ENCODE assay signal across 9 cellular contexts in genomic region chr2:161063946-161064306, GRCh38.
A peak's percentile ranks its signal among the peaks of the same experiment; 100 is the strongest.
DNase-seq lines count a peak whose midpoint lies in the region; ATAC-seq and TF ChIP-seq lines count a peak whose summit lies in the region.
"Had no signal": no experiment of that assay in that cellular context is flagged by ENCODE, and none has a peak within 500 bp of the region (broad histone marks: within the 10 kb centered on the region; RNA-seq: fewer than 3 reads in every experiment).

No MANE protein-coding gene starts in this region.

- intact Hi-C loops in CD14-positive monocyte (cut with micrococcal nuclease) (no loop called here), head of caudate nucleus (cut with DNase I) (no loop called here)
- intact Hi-C loops in activated T-helper 2 cell treated with anti-CD3 and anti-CD28 coated beads, Interferon-gamma antibody, Interleukin-2, Interleukin-4, amounts not matched to agents 10 μg/mL and 5 μg/mL and 100 μg/mL, durations not matched to agents 14 hours and 24 hours and 36 hours (cut with micrococcal nuclease) = loop anchor here (1.0 kb wide), 1 partner anchor 70 kb away; no protein-coding TSS in a partner anchor

- H3K27me3 Mint-ChIP-seq in CD14-positive monocyte (ENCODE audit: low read depth in 3 of 3) = no peaks in the 10 kb centered on the region
- H3K27me3 Mint-ChIP-seq in chondrocyte (ENCODE audit: low read depth) = no peaks in the 10 kb centered on the region
- H3K27me3 Mint-ChIP-seq in activated T-helper 2 cell treated with anti-CD3 and anti-CD28 coated beads, Interferon-gamma antibody, Interleukin-2, Interleukin-4, amounts not matched to agents 10 μg/mL and 5 μg/mL and 100 μg/mL, durations not matched to agents 14 hours and 24 hours and 36 hours (ENCODE audit: low read depth) = peaks cover 7% of the 10 kb centered on the region

- H3K4me1 Mint-ChIP-seq in CD14-positive monocyte (peaks cover 5% of the 10 kb centered on the region), chondrocyte (ENCODE audit: low read depth) (peaks cover 5% of the 10 kb centered on the region)
- peaks cover 12% of the 10 kb centered on the region for H3K4me1 Mint-ChIP-seq in activated T-helper 2 cell treated with anti-CD3 and anti-CD28 coated beads, Interferon-gamma antibody, Interleukin-2, Interleukin-4, amounts not matched to agents 10 μg/mL and 5 μg/mL and 100 μg/mL, durations not matched to agents 14 hours and 24 hours and 36 hours (ENCODE audit: low read depth)

- no peaks in the 10 kb centered on the region for H3K36me3 Mint-ChIP-seq in CD14-positive monocyte
- H3K36me3 Mint-ChIP-seq in chondrocyte (ENCODE audit: low read depth) = no peaks in the 10 kb centered on the region
- no peaks in the 10 kb centered on the region for H3K36me3 Mint-ChIP-seq in activated T-helper 2 cell treated with anti-CD3 and anti-CD28 coated beads, Interferon-gamma antibody, Interleukin-2, Interleukin-4, amounts not matched to agents 10 μg/mL and 5 μg/mL and 100 μg/mL, durations not matched to agents 14 hours and 24 hours and 36 hours (ENCODE audit: low read depth)

- H3K4me3 Mint-ChIP-seq in CD14-positive monocyte (no peak overlapping the region), chondrocyte (ENCODE audit: unreplicated experiment) (no peak overlapping the region)
- H3K4me3 Mint-ChIP-seq in activated T-helper 2 cell treated with anti-CD3 and anti-CD28 coated beads, Interferon-gamma antibody, Interleukin-2, Interleukin-4, amounts not matched to agents 10 μg/mL and 5 μg/mL and 100 μg/mL, durations not matched to agents 14 hours and 24 hours and 36 hours (ENCODE audit: low read depth) = no peak overlapping the region

- ATAC-seq in GM21360 (IDR thresholded peaks at IDR 0.05; ENCODE audit: unreplicated experiment) (peak; percentile 40), HG03159 (IDR thresholded peaks at IDR 0.05; ENCODE audit: unreplicated experiment) (peak; percentile 23)

- DNase-seq in CD14-positive monocyte (ENCODE audit: low spot score) (no peak), chondrocyte (ENCODE audit: low spot score) (no peak), NCI-H748 treated with DMSO at 0.1 percent for 48 hours (lab: John Stamatoyannopoulos, UW) (no peak), MV-4-11 (lab: John Stamatoyannopoulos, UW) (no peak), head of caudate nucleus (no peak)
- no peak for DNase-seq in activated T-helper 2 cell treated with anti-CD3 and anti-CD28 coated beads, Interferon-gamma antibody, Interleukin-2, Interleukin-4, amounts not matched to agents 10 μg/mL and 5 μg/mL and 100 μg/mL, durations not matched to agents 14 hours and 24 hours and 36 hours (ENCODE audit: low spot score)

- H3K27ac Mint-ChIP-seq in CD14-positive monocyte = no peak overlapping the region
- no peak overlapping the region for H3K27ac Mint-ChIP-seq in chondrocyte (ENCODE audit: unreplicated experiment)
- H3K27ac Mint-ChIP-seq in activated T-helper 2 cell treated with anti-CD3 and anti-CD28 coated beads, Interferon-gamma antibody, Interleukin-2, Interleukin-4, amounts not matched to agents 10 μg/mL and 5 μg/mL and 100 μg/mL, durations not matched to agents 14 hours and 24 hours and 36 hours = no peak overlapping the region
- H3K27ac Mint-ChIP-seq: progenitor cell of endocrine pancreas had no signal

- H3K9me3 Mint-ChIP-seq in CD14-positive monocyte (no peaks in the 10 kb centered on the region), chondrocyte (ENCODE audit: low read depth) (no peaks in the 10 kb centered on the region)
- H3K9me3 Mint-ChIP-seq in activated T-helper 2 cell treated with anti-CD3 and anti-CD28 coated beads, Interferon-gamma antibody, Interleukin-2, Interleukin-4, amounts not matched to agents 10 μg/mL and 5 μg/mL and 100 μg/mL, durations not matched to agents 14 hours and 24 hours and 36 hours = no peaks in the 10 kb centered on the region

- peak; percentile 42 for TF ChIP-seq CTCF in CD14-positive monocyte (IDR thresholded peaks at IDR 0.05)
- peak; percentile 20 for TF ChIP-seq CTCF in chondrocyte (IDR thresholded peaks at IDR 0.05)
